ENCODE assay signal across 9 cellular contexts in genomic region chr10:31749981-31750850, GRCh38.
A peak's percentile ranks its signal among the peaks of the same experiment; 100 is the strongest.
DNase-seq lines count a peak whose midpoint lies in the region; ATAC-seq, FAIRE-seq and TF ChIP-seq lines count a peak whose summit lies in the region.
"Had no signal": no experiment of that assay in that cellular context is flagged by ENCODE, and none has a peak within 500 bp of the region (broad histone marks: within the 10 kb centered on the region; RNA-seq: fewer than 3 reads in every experiment).

No MANE protein-coding gene starts in this region.

- H3K36me3 ChIP-seq in esophagus muscularis mucosa (no peaks in the 10 kb centered on the region), ovary (no peaks in the 10 kb centered on the region)

- H3K9me3 Mint-ChIP-seq in CD14-positive monocyte: peaks cover 0 to 3% (median 0%) of the 10 kb centered on the region in 7 donors

- no peak for TF ChIP-seq POLR2A in esophagus muscularis mucosa (IDR thresholded peaks at IDR 0.05; ENCODE audit: low read depth)
- TF ChIP-seq POLR2A in ovary (IDR thresholded peaks at IDR 0.05): no peak

- H3K27me3 Mint-ChIP-seq in CD14-positive monocyte (ENCODE audit: low read depth in 3 of 3): peaks cover 0 to 4% (median 0%) of the 10 kb centered on the region in 3 donors

- WGBS in esophagus muscularis mucosa: 41% methylated on average over 18 of the region's 28 CpGs
- 17 to 23% (median 19%) methylated on average over 28 of the region's 28 CpGs for WGBS in ovary, 3 donors

- H3K4me3 Mint-ChIP-seq in CD14-positive monocyte: no peak overlapping the region

- H3K4me1 Mint-ChIP-seq in CD14-positive monocyte: peaks cover 41% of the 10 kb centered on the region

- no peaks in the 10 kb centered on the region for H3K9me3 ChIP-seq in esophagus muscularis mucosa
- no peaks in the 10 kb centered on the region for H3K9me3 ChIP-seq in ovary

- TF ChIP-seq CTCF in CD14-positive monocyte (IDR thresholded peaks at IDR 0.05): no peak
- TF ChIP-seq CTCF in esophagus muscularis mucosa (IDR thresholded peaks at IDR 0.05): no peak
- TF ChIP-seq CTCF in ovary (IDR thresholded peaks at IDR 0.05): no peak
- no peak for TF ChIP-seq CTCF in D721Med (IDR thresholded peaks at IDR 0.05; ENCODE audit: insufficient read depth, missing control alignments)

- peaks cover 0 to 2% of the 10 kb centered on the region in 2 donors for H3K36me3 Mint-ChIP-seq in CD14-positive monocyte

- peak overlapping the region; percentile 86 to 93 (median 88) for H3K27ac Mint-ChIP-seq in CD14-positive monocyte

- H3K27ac ChIP-seq in esophagus muscularis mucosa (replicated peaks in 1 of 4): peak overlapping the region; percentile 8 to 56 (median 36)
- H3K27ac ChIP-seq in ovary: peak overlapping the region in 1 of 2 donors; percentile 12

- no peak for ATAC-seq in GM21786 (IDR thresholded peaks at IDR 0.05; ENCODE audit: unreplicated experiment)
- no peak for ATAC-seq in GM18868 (IDR thresholded peaks at IDR 0.05; ENCODE audit: unreplicated experiment)
- no peak for ATAC-seq in HG02840 (IDR thresholded peaks at IDR 0.05; ENCODE audit: low FRiP score, unreplicated experiment)

- H3K27me3 ChIP-seq in esophagus muscularis mucosa (no peaks in the 10 kb centered on the region), ovary (no peaks in the 10 kb centered on the region)

- DNase-seq in CD14-positive monocyte (ENCODE audit: low spot score) (peak; percentile 45), NCI-H2196 treated with DMSO at 0.1 percent for 48 hours (lab: John Stamatoyannopoulos, UW; ENCODE audit: unreplicated experiment) (peak; percentile 69), esophagus muscularis mucosa (ENCODE audit: extremely low spot score) (no peak), ovary (peak; percentile 54 to 71 (median 67)), D721Med (ENCODE audit: insufficient read length, low spot score) (no peak)
- DNase-seq: DND-41 had no signal

- FAIRE-seq in D721Med (lab: Jason Lieb, UNC): no peak

- peak overlapping the region in 1 of 4 donors; percentile 6 for H3K4me3 ChIP-seq in esophagus muscularis mucosa
- no peak overlapping the region for H3K4me3 ChIP-seq in ovary

- peaks cover 28 to 39% (median 35%) of the 10 kb centered on the region in 4 donors for H3K4me1 ChIP-seq in esophagus muscularis mucosa
- H3K4me1 ChIP-seq in ovary (ENCODE audit: insufficient read depth): peaks cover 8% of the 10 kb centered on the region

- TF ChIP-seq EP300 in esophagus muscularis mucosa (IDR thresholded peaks at IDR 0.05): no peak
- no peak for TF ChIP-seq EP300 in ovary (IDR thresholded peaks at IDR 0.05)

- intact Hi-C loops in CD14-positive monocyte (cut with micrococcal nuclease): loop anchor here (2.0 to 10.0 kb wide), 2 partner anchors 43 to 745 kb away; no protein-coding TSS in a partner anchor
- intact Hi-C loops in esophagus muscularis mucosa (cut with DNase I): no loop called here
- intact Hi-C loops in ovary (cut with DNase I): loop anchor here in 2 of 4 donors (5.0 to 10.0 kb wide), 2 partner anchors 45 to 93 kb away; no protein-coding TSS in a partner anchor

Comparison
In these comparisons a context has a peak if more than half of its experiments do, and no peak if none do; other contexts are left out.
1. DNase-seq: peak in CD14-positive monocyte (single experiment), NCI-H2196 treated with DMSO at 0.1 percent for 48 hours (single experiment) and ovary (5 of 5); none in esophagus muscularis mucosa (single experiment) and D721Med (single experiment).